Comparison of ENCODE assay signal across 9 cellular contexts in genomic region chr11:34654491-34655334, GRCh38. TPM values are rescaled to one million over a fixed set of nuclear protein-coding genes. Genes with fewer than 3 reads are reported as not detected.
DNase-seq lines count a peak whose midpoint lies in the region; ATAC-seq, FAIRE-seq and TF ChIP-seq lines count a peak whose summit lies in the region.
"Had no signal": no experiment of that assay in that cellular context is flagged by ENCODE, and none has a peak within 500 bp of the region (broad histone marks: within the 10 kb centered on the region; RNA-seq: fewer than 3 reads in every experiment).

No MANE protein-coding gene starts in this region.

- H3K36me3 ChIP-seq in esophagus (ENCODE audit: control insufficient read depth in 2 of 2, insufficient read depth in 2 of 2, low read length in 1 of 2) (peaks cover 0 to 8% of the 10 kb centered on the region in 2 donors), pancreas (peaks cover 0 to 30% (median 5%) of the 10 kb centered on the region in 3 donors)

- intact Hi-C loops in pancreas (cut with DNase I): loop anchor here in 1 of 3 donors (5.0 kb wide), 1 partner anchor 67 kb away; no protein-coding TSS in a partner anchor

- peak; percentile 70 for DNase-seq in Daoy (ENCODE audit: low read depth)
- peak; percentile 38 for DNase-seq in NCI-H510A (lab: John Stamatoyannopoulos, UW)
- DNase-seq in pancreas: peak in 5 of 6 donors; percentile 53 to 81 (median 63)
- no peak for DNase-seq in NCI-H1694 treated with DMSO at 0.1 percent for 48 hours (lab: John Stamatoyannopoulos, UW)
- DNase-seq: cerebellar nuclear complex had no signal

- H3K4me1 ChIP-seq in esophagus (ENCODE audit: control insufficient read depth in 2 of 2, insufficient read depth in 2 of 2, low read length in 1 of 2) (peaks cover 5 to 8% of the 10 kb centered on the region in 2 donors), pancreas (peaks cover 13 to 23% (median 17%) of the 10 kb centered on the region in 3 donors)

- no peak for TF ChIP-seq CTCF in pancreas (IDR thresholded peaks at IDR 0.05)

- peak; percentile 55 to 76 (median 66) for ATAC-seq in pancreas
- ATAC-seq in HG03439 (IDR thresholded peaks at IDR 0.05; ENCODE audit: unreplicated experiment): no peak
- ATAC-seq in GM21515 (IDR thresholded peaks at IDR 0.05; ENCODE audit: unreplicated experiment): no peak
- no peak for ATAC-seq in HG02870 (IDR thresholded peaks at IDR 0.05; ENCODE audit: unreplicated experiment)

- H3K9me3 ChIP-seq in esophagus (ENCODE audit: control insufficient read depth in 2 of 2, insufficient read depth in 1 of 2, low read depth in 1 of 2, low read length in 1 of 2) (no peaks in the 10 kb centered on the region), pancreas (no peaks in the 10 kb centered on the region)

- H3K27ac ChIP-seq in esophagus (ENCODE audit: low read depth in 2 of 2, low read length in 1 of 2) (peak overlapping the region; percentile 86 to 90), pancreas (peak overlapping the region; percentile 32 to 77 (median 68))

- H3K4me3 ChIP-seq in esophagus (ENCODE audit: low read depth in 1 of 2, low read length in 2 of 2): no peak overlapping the region
- no peak overlapping the region for H3K4me3 ChIP-seq in pancreas

- WGBS in esophagus, 2 donors: 34 to 38% methylated on average over 9 of the region's 9 CpGs
- 37% methylated on average over 9 of the region's 9 CpGs for WGBS in pancreas, 2 donors

- H3K27me3 ChIP-seq in esophagus (ENCODE audit: control insufficient read depth in 1 of 2, insufficient read depth in 2 of 2, low read length in 2 of 2) (no peaks in the 10 kb centered on the region), pancreas (no peaks in the 10 kb centered on the region)

- FAIRE-seq in pancreas (lab: Jason Lieb, UNC): no peak

RNA-seq across cellular contexts. Expression of gene EHF, which starts 33.8 kb away (rescaled TPM):
- total RNA-seq in Daoy (2014; rRNA removed; shearing (Covaris generic)): 0.57 and 1.1 TPM in 2 replicates
- 100 to 1,000 TPM; 115 to 121 TPM for polyA plus RNA-seq in esophagus
- total RNA-seq in pancreas: 10 to 100 TPM; 22.4 to 58.2 (median 33.5) TPM
- 10 to 100 TPM in 1 of 2 donors, 1 to 10 TPM in 1; 7.7 to 14.1 TPM for polyA plus RNA-seq in pancreas

Comparison
In these comparisons a context has a peak if more than half of its experiments do, and no peak if none do; other contexts are left out.
1. ATAC-seq: peak in pancreas (4 of 4); none in HG03439 (single experiment), GM21515 (single experiment) and HG02870 (single experiment).
2. RNA of gene EHF, which starts 33.8 kb away (total RNA-seq): 22.4 to 58.2 TPM in pancreas; 0.57 to 1.1 TPM in Daoy; every median in the first group is over 10 times any median in the second.